9 cellular contexts compared by ENCODE assay signal in the genomic region with DNA sequence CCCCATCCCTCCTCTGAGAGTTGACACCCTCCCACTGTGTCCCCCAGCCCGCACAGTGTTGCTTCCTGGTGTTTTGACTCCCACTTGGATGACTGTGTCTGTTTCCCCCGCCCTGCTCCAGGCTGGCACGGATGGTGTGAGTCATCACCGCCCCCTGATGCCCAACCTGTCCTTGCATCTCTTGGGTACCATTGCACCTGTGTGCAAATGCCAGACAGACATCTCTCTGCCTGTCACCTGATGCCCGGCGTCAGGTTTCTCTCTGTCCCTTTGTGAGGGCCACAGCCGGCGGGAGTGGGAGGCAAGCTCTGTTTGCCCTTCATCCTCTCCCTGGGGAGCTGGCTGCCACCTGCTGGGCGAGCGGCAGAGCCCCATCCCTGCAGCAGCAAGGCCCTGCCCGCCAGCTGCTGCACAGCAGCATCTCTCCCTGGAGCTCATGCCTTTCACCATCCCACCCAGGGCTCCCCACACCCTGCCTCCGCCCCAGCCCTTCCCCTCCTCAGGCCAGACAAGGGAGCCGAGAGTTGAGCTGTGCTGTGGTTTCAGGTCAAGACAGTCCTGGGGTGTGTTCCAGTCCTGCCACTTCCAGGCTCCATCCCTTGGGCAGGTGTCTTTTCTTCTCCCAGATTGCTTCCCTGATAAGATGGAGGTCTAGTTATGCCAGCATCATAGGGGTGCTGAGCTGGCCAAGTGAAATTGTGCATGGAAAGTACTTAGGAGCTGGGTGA. TPM values are rescaled to one million over a fixed set of nuclear protein-coding genes. Genes with fewer than 3 reads are reported as not detected.
DNase-seq lines count a peak whose midpoint lies in the region; ATAC-seq and TF ChIP-seq lines count a peak whose summit lies in the region.
"Had no signal": no experiment of that assay in that cellular context is flagged by ENCODE, and none has a peak within 500 bp of the region (broad histone marks: within the 10 kb centered on the region; RNA-seq: fewer than 3 reads in every experiment).

No MANE protein-coding gene starts in this region.

- H3K36me3 Mint-ChIP-seq in naive thymus-derived CD4-positive, alpha-beta T cell, result no peaks in the 10 kb centered on the region
- H3K36me3 Mint-ChIP-seq in CD8-positive, alpha-beta T cell, result peaks cover 4% of the 10 kb centered on the region

- H3K27me3 ChIP-seq in naive thymus-derived CD4-positive, alpha-beta T cell (ENCODE audit: control insufficient read depth in 2 of 2, insufficient read depth in 2 of 2, low read length in 2 of 2), result no peaks in the 10 kb centered on the region
- H3K27me3 ChIP-seq in CD8-positive, alpha-beta T cell (ENCODE audit: insufficient read depth, low read length), result no peaks in the 10 kb centered on the region

- peak; percentile 22 for ATAC-seq in naive thymus-derived CD4-positive, alpha-beta T cell
- ATAC-seq in CD8-positive, alpha-beta T cell, result no peak
- ATAC-seq in GM21723 (IDR thresholded peaks at IDR 0.05; ENCODE audit: unreplicated experiment) (no peak), HG02884 (IDR thresholded peaks at IDR 0.05; ENCODE audit: unreplicated experiment) (no peak)

- CTCF ChIA-PET in naive thymus-derived CD4-positive, alpha-beta T cell (lab: Charles Lee), result interaction anchor here (0.5 kb wide), 1 partner anchor 23 kb away, joined by 3 read pairs; no protein-coding TSS in a partner anchor
- CTCF ChIA-PET in CD8-positive, alpha-beta T cell (lab: Charles Lee), result interaction anchor here (0.7 to 0.9 kb wide), 2 partner anchors 25 to 30 kb away, joined by 3 read pairs; no protein-coding TSS in a partner anchor

- H3K27me3 Mint-ChIP-seq in naive thymus-derived CD4-positive, alpha-beta T cell, result no peaks in the 10 kb centered on the region
- H3K27me3 Mint-ChIP-seq in CD8-positive, alpha-beta T cell (ENCODE audit: low read depth), result no peaks in the 10 kb centered on the region

- H3K9me3 ChIP-seq in naive thymus-derived CD4-positive, alpha-beta T cell (ENCODE audit: control insufficient read depth in 2 of 3, low read length in 3 of 3), result no peaks in the 10 kb centered on the region
- no peaks in the 10 kb centered on the region for H3K9me3 ChIP-seq in CD8-positive, alpha-beta T cell (ENCODE audit: low read length)

- peaks cover 5 to 10% (median 9%) of the 10 kb centered on the region in 7 donors for H3K4me1 Mint-ChIP-seq in naive thymus-derived CD4-positive, alpha-beta T cell
- peaks cover 10% of the 10 kb centered on the region for H3K4me1 Mint-ChIP-seq in CD8-positive, alpha-beta T cell (ENCODE audit: low read depth)

- H3K27ac ChIP-seq in VCaP, result peak overlapping the region; percentile 15; the same call in 1 of the 2 replicates
- H3K27ac ChIP-seq in naive thymus-derived CD4-positive, alpha-beta T cell (ENCODE audit: low read depth, low read length), result no peak overlapping the region
- no peak overlapping the region for H3K27ac ChIP-seq in CD8-positive, alpha-beta T cell (ENCODE audit: low read depth, low read length)

- no peak overlapping the region for H3K4me3 Mint-ChIP-seq in naive thymus-derived CD4-positive, alpha-beta T cell
- no peak overlapping the region for H3K4me3 Mint-ChIP-seq in CD8-positive, alpha-beta T cell

- DNase-seq in GM10266 (ENCODE audit: extremely low spot score) (no peak), NCI-H1417 (lab: John Stamatoyannopoulos, UW) (peak; percentile 92 to 97 (median 97))
- DNase-seq in naive thymus-derived CD4-positive, alpha-beta T cell, result no peak
- DNase-seq in CD8-positive, alpha-beta T cell, result no peak
- DNase-seq in stimulated activated CD4-positive, alpha-beta T cell treated with anti-CD3 and anti-CD28 coated beads, Interleukin-2, amount 100 ng/mL, for 24 hours, result no peak

- POLR2A ChIA-PET in naive thymus-derived CD4-positive, alpha-beta T cell (lab: Charles Lee), result interaction anchor here (0.9 kb wide), 1 partner anchor 40 kb away, joined by 3 read pairs; no protein-coding TSS in a partner anchor
- POLR2A ChIA-PET in CD8-positive, alpha-beta T cell (lab: Charles Lee), result interaction anchor here (0.6 to 1.6 kb wide), 2 partner anchors 20 to 431 kb away, joined by 3 read pairs; no protein-coding TSS in a partner anchor

- intact Hi-C loops in naive thymus-derived CD4-positive, alpha-beta T cell (cut with micrococcal nuclease), result no loop called here
- intact Hi-C loops in CD8-positive, alpha-beta T cell (cut with DNase I, micrococcal nuclease), result no loop called here

- peak overlapping the region in 1 of 9 donors; percentile 67 for H3K27ac Mint-ChIP-seq in naive thymus-derived CD4-positive, alpha-beta T cell
- H3K27ac Mint-ChIP-seq in CD8-positive, alpha-beta T cell, result no peak overlapping the region

- peaks cover 0 to 7% (median 0%) of the 10 kb centered on the region in 3 experiments for H3K36me3 ChIP-seq in naive thymus-derived CD4-positive, alpha-beta T cell (ENCODE audit: control insufficient read depth in 2 of 3, insufficient read depth in 3 of 3, low read length in 3 of 3)
- no peaks in the 10 kb centered on the region for H3K36me3 ChIP-seq in CD8-positive, alpha-beta T cell (ENCODE audit: insufficient read depth, low read length)

- peaks cover 0 to 3% of the 10 kb centered on the region in 2 donors for H3K4me1 ChIP-seq in naive thymus-derived CD4-positive, alpha-beta T cell (ENCODE audit: control insufficient read depth in 2 of 2, insufficient read depth in 2 of 2, low read length in 2 of 2)
- H3K4me1 ChIP-seq in CD8-positive, alpha-beta T cell (ENCODE audit: insufficient read depth, low read length), result peaks cover 4% of the 10 kb centered on the region

- H3K9me3 Mint-ChIP-seq in naive thymus-derived CD4-positive, alpha-beta T cell, result no peaks in the 10 kb centered on the region
- H3K9me3 Mint-ChIP-seq in CD8-positive, alpha-beta T cell, result no peaks in the 10 kb centered on the region

- TF ChIP-seq CTCF in GM10266 (IDR thresholded peaks at IDR 0.05; ENCODE audit: control insufficient read depth, insufficient read depth, low read depth, missing control alignments) (peak; percentile 53), VCaP (conservative IDR thresholded peaks at IDR 0.05) (peak; percentile 85)
- TF ChIP-seq CTCF in CD8-positive, alpha-beta T cell (IDR thresholded peaks at IDR 0.05), result no peak

- no peak overlapping the region for H3K4me3 ChIP-seq in naive thymus-derived CD4-positive, alpha-beta T cell (ENCODE audit: low read length)
- no peak overlapping the region for H3K4me3 ChIP-seq in CD8-positive, alpha-beta T cell (ENCODE audit: low read depth, low read length)

RNA-seq across cellular contexts. Expression of a gene that starts 29.7 kb away (rescaled TPM):
- total RNA-seq in naive thymus-derived CD4-positive, alpha-beta T cell, result 1 to 10 TPM in 1 of 5 experiments, under 1 TPM in 4; 0.07 to 1.2 (median 0.73) TPM
- polyA plus RNA-seq in naive thymus-derived CD4-positive, alpha-beta T cell, result under 1 TPM; 0.41 to 0.60 TPM
- under 1 TPM; 0.81 to 0.87 TPM for total RNA-seq in CD8-positive, alpha-beta T cell
- polyA plus RNA-seq: fibroblast of lung had no signal

RNA-seq across cellular contexts. Expression of a gene that starts 38.1 kb away (rescaled TPM):
- total RNA-seq in naive thymus-derived CD4-positive, alpha-beta T cell, result 10 to 100 TPM; 20.0 to 28.3 (median 21.9) TPM
- 1 to 10 TPM; 1.4 to 1.5 TPM for polyA plus RNA-seq in naive thymus-derived CD4-positive, alpha-beta T cell
- 10 to 100 TPM; 19.3 to 19.9 TPM for total RNA-seq in CD8-positive, alpha-beta T cell

RNA-seq across cellular contexts. Expression of a gene that starts 47.0 kb away (rescaled TPM):
- 10 to 100 TPM; 44.6 to 61.9 (median 53.0) TPM for total RNA-seq in naive thymus-derived CD4-positive, alpha-beta T cell
- polyA plus RNA-seq in naive thymus-derived CD4-positive, alpha-beta T cell, result 100 to 1,000 TPM; 173 to 174 TPM
- 10 to 100 TPM; 31.9 to 35.9 TPM for total RNA-seq in CD8-positive, alpha-beta T cell

RNA-seq across cellular contexts. Expression of a gene that starts 47.5 kb away (rescaled TPM):
- total RNA-seq in naive thymus-derived CD4-positive, alpha-beta T cell, result 10 to 100 TPM; 13.7 to 24.9 (median 15.4) TPM
- 10 to 100 TPM in 1 of 2 donors, 1 to 10 TPM in 1; 6.9 to 17.4 TPM for polyA plus RNA-seq in naive thymus-derived CD4-positive, alpha-beta T cell
- 10 to 100 TPM; 17.7 to 21.6 TPM for total RNA-seq in CD8-positive, alpha-beta T cell

RNA-seq across cellular contexts. Expression of a gene that starts 52.0 kb away (rescaled TPM):
- total RNA-seq in naive thymus-derived CD4-positive, alpha-beta T cell, result 10 to 100 TPM in 4 of 5 experiments, 1 to 10 TPM in 1; 4.9 to 31.6 (median 16.6) TPM
- 10 to 100 TPM; 46.3 to 65.5 TPM for polyA plus RNA-seq in naive thymus-derived CD4-positive, alpha-beta T cell
- 1 to 10 TPM; 7.2 to 7.7 TPM for total RNA-seq in CD8-positive, alpha-beta T cell

Comparison
In these comparisons a context has a peak if more than half of its experiments do, and no peak if none do; other contexts are left out.
1. DNase-seq: peak in NCI-H1417 (3 of 3); none in GM10266 (single experiment), naive thymus-derived CD4-positive, alpha-beta T cell (0 of 9), CD8-positive, alpha-beta T cell (0 of 7) and stimulated activated CD4-positive, alpha-beta T cell treated with anti-CD3 and anti-CD28 coated beads, Interleukin-2, amount 100 ng/mL, for 24 hours (0 of 2).